ENCODE assay signal across 8 cellular contexts in genomic region chr2:241637233-241638062, GRCh38. TPM values are rescaled to one million over a fixed set of nuclear protein-coding genes. Genes with fewer than 3 reads are reported as not detected.
DNase-seq lines count a peak whose midpoint lies in the region; ATAC-seq, FAIRE-seq and TF ChIP-seq lines count a peak whose summit lies in the region.

Gene ATG4B, plus strand, starts transcription at chr2:241637693. Its CDS starts 22 bp downstream, at chr2:241637715.

- no peak for TF ChIP-seq CTCF in kidney (IDR thresholded peaks at IDR 0.05; ENCODE audit: borderline replicate concordance, extremely low read depth, insufficient read depth)

- peaks cover 5 to 17% of the 10 kb centered on the region in 2 donors for H3K4me1 ChIP-seq in kidney (ENCODE audit: control insufficient read depth in 1 of 2, insufficient read depth in 1 of 2, low read depth in 1 of 2, low read length in 2 of 2)

- ATAC-seq in GM18873 (IDR thresholded peaks at IDR 0.05; ENCODE audit: low FRiP score, unreplicated experiment) (peak; percentile 45), HG03135 (IDR thresholded peaks at IDR 0.05; ENCODE audit: unreplicated experiment) (peak; percentile 62)

- FAIRE-seq in kidney (lab: Jason Lieb, UNC) = no peak

- intact Hi-C loops in kidney (cut with DNase I) = no loop called here

- H3K4me3 ChIP-seq in kidney (ENCODE audit: low read length in 2 of 2) = peak within 1 kb of the TSS; percentile 78 to 89

- peak within 1 kb of the TSS; percentile 98 to 100 for H3K27ac ChIP-seq in kidney (ENCODE audit: low read depth in 2 of 2, low read length in 2 of 2)

- H3K9ac ChIP-seq in kidney (ENCODE audit: low read length in 2 of 2) = peak within 1 kb of the TSS; percentile 91 to 97

- DNase-seq in AG08396 (ENCODE audit: low spot score) (peak; percentile 94), NCI-H345 (lab: John Stamatoyannopoulos, UW) (peak; percentile 85), cerebellar cortex (ENCODE audit: low spot score) (peak; percentile 77), kidney (peak; percentile 95)
- peak; percentile 64 for DNase-seq in activated CD4-positive, alpha-beta T cell treated with anti-CD3 and anti-CD28 coated beads for 1 hour
- peak; percentile 59 to 66 for DNase-seq in stimulated activated CD4-positive, alpha-beta T cell treated with anti-CD3 and anti-CD28 coated beads, Interleukin-15, amount 100 ng/mL, for 1 hour (ENCODE audit: low read depth in 1 of 2, low spot score in 1 of 2)

- H3K9me3 ChIP-seq in kidney (ENCODE audit: control insufficient read depth in 1 of 2, low read length in 2 of 2) = peaks cover 0 to 7% of the 10 kb centered on the region in 2 donors

- H3K36me3 ChIP-seq in kidney (ENCODE audit: control insufficient read depth in 1 of 2, insufficient read depth in 2 of 2, low read length in 2 of 2) = peaks cover 5 to 20% of the 10 kb centered on the region in 2 donors

RNA-seq across cellular contexts. Expression of gene ATG4B, which starts in this region (rescaled TPM):
- 81.0 TPM for total RNA-seq in kidney
- 56.6 TPM for polyA plus RNA-seq in kidney (ENCODE audit: insufficient read depth, low read depth, low replicate concordance)

Comparison
In these comparisons a context has a peak if more than half of its experiments do, and no peak if none do; other contexts are left out.
1. Peak in every context shown above with its lines: DNase-seq, ATAC-seq, H3K4me3 ChIP-seq and H3K27ac ChIP-seq.